ENCODE assay signal across 8 cellular contexts in the genomic region with DNA sequence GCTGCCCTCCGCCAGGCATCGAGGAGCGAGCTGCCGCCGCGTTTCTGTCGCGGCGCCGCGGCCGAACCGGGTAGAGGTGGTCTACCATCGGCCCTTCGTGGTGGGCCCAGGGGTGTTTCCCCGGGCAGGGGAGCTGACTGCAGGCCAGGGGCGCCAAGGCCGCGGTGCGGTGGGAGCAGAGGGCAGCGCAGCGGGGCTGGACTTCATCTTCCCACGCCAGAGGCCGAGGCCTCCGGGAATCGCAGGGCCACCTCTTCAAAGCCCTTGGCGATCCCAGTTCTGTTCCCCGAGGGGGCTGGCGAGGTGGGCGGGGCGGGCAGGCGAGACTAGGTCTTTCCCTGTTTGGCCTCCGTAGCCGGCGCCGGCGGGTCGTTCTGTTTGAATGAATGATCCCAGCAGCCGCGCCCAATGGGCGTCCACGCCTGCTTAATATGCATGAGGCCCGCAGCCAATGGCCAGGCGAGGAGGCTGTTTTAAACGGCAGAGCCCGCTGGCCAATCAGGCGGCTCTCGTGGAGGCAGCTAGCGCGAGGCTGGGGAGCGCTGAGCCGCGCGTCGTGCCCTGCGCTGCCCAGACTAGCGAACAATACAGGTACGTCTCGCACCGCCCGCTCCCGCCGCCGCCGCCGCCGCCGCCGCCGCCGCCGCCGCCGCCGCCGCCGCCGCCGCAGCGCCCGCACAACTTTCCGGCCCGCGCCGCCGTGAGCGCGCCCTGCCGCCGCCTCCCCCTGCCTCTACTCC. TPM values are rescaled to one million over a fixed set of nuclear protein-coding genes. Genes with fewer than 3 reads are reported as not detected.
A peak's percentile ranks its signal among the peaks of the same experiment; 100 is the strongest.
DNase-seq lines count a peak whose midpoint lies in the region; TF ChIP-seq lines count a peak whose summit lies in the region.

A gene (plus strand): TSS at position 550 of the 740 bp plus-strand sequence. CDS start 2,265 bp downstream, outside the sequence.

- peaks cover 12% of the 10 kb centered on the region for H3K23me2 ChIP-seq in H9 (ENCODE audit: insufficient read length, low read depth, low read length, poor library complexity, severe bottlenecking)

- H3K27ac ChIP-seq in H9 (ENCODE audit: insufficient read length, low read depth, low read length) (no peak within 1 kb of the TSS), neuronal stem cell (replicated peaks; ENCODE audit: low read length) (peak within 1 kb of the TSS; percentile 69), subcutaneous abdominal adipose tissue (ENCODE audit: low read depth, low read length) (no peak within 1 kb of the TSS)

- peaks cover 50 to 62% of the 10 kb centered on the region in 2 experiments for H3K9me3 Mint-ChIP-seq in H9

- H2AFZ ChIP-seq in H9 (ENCODE audit: low read length) (no peak within 1 kb of the TSS), neuronal stem cell (ENCODE audit: low read length) (peak within 1 kb of the TSS; percentile 92)

- no peak within 1 kb of the TSS for H2BK20ac ChIP-seq in H9 (ENCODE audit: low read depth, low read length, poor library complexity, severe bottlenecking)

- peaks cover 5 to 29% of the 10 kb centered on the region in 2 donors for H3K36me3 ChIP-seq in neuronal stem cell (replicated peaks in 1 of 2; ENCODE audit: control insufficient read depth in 2 of 2, insufficient read depth in 2 of 2, low read length in 2 of 2)
- no peaks in the 10 kb centered on the region for H3K36me3 ChIP-seq in subcutaneous abdominal adipose tissue (ENCODE audit: control insufficient read depth in 5 of 5, insufficient read depth in 5 of 5, low read length in 5 of 5)

- H4K91ac ChIP-seq in H9 (ENCODE audit: insufficient read length, low read depth, low read length) (peak within 1 kb of the TSS; percentile 44), neuronal stem cell (ENCODE audit: low read depth, low read length, poor library complexity) (no peak within 1 kb of the TSS)

- in situ Hi-C loops in G401 (cut with HindIII; ENCODE audit: low sequenced_read_pairs): no loop called here

- no peak within 1 kb of the TSS for H3T11ph ChIP-seq in H9 (ENCODE audit: low read length)

- H3K4ac ChIP-seq in H9 (ENCODE audit: low read depth, low read length): no peak within 1 kb of the TSS; the same call in 1 of the 2 replicates
- H3K4ac ChIP-seq in neuronal stem cell (ENCODE audit: low read length): no peak within 1 kb of the TSS

- no peak within 1 kb of the TSS for H2BK5ac ChIP-seq in H9 (ENCODE audit: insufficient read length, low read length)
- no peak within 1 kb of the TSS for H2BK5ac ChIP-seq in neuronal stem cell (ENCODE audit: low read length)

- H3K27ac Mint-ChIP-seq in H9: peak within 1 kb of the TSS in 1 of 3 experiments; percentile 80; a peak in 1 of 7 replicates

- peaks cover 8% of the 10 kb centered on the region; the same call in 1 of the 2 replicates for H3K79me2 ChIP-seq in H9 (ENCODE audit: insufficient read depth, low read length)

- H3K4me3 ChIP-seq in neuronal stem cell (ENCODE audit: low read length in 2 of 2): peak within 1 kb of the TSS; percentile 49 to 89
- peak within 1 kb of the TSS in 4 of 5 donors; percentile 53 to 67 (median 62) for H3K4me3 ChIP-seq in subcutaneous abdominal adipose tissue (ENCODE audit: low read depth in 1 of 5, low read length in 5 of 5)

- H3K23ac ChIP-seq in H9 (ENCODE audit: insufficient read length, low read depth, low read length): no peak within 1 kb of the TSS
- peak within 1 kb of the TSS; percentile 31 for H3K23ac ChIP-seq in neuronal stem cell (ENCODE audit: low read depth, low read length, poor library complexity)

- peaks cover 28 to 35% (median 30%) of the 10 kb centered on the region in 3 experiments for H3K36me3 Mint-ChIP-seq in H9 (ENCODE audit: insufficient read depth in 1 of 3, low read depth in 3 of 3)

- H3K18ac ChIP-seq in H9 (ENCODE audit: insufficient read length, low read depth, low read length): peak within 1 kb of the TSS; percentile 97
- H3K18ac ChIP-seq in neuronal stem cell (ENCODE audit: low read length): peak within 1 kb of the TSS; percentile 81

- DNase-seq in G401 (ENCODE audit: low spot score) (peak; percentile 89), H9 (peak; percentile 97), M059J (ENCODE audit: low read depth) (peak; percentile 98), SHP77 treated with DMSO at 0.1 percent for 48 hours (lab: John Stamatoyannopoulos, UW) (peak; percentile 81), foreskin melanocyte (peak; percentile 80), neuronal stem cell (ENCODE audit: low spot score) (peak; percentile 90)
- peak; percentile 93 for DNase-seq in activated effector memory CD4-positive, alpha-beta T cell treated with anti-CD3 and anti-CD28 coated beads, Interleukin-2, amount 50 U/mL, for 16 hours

- no peaks in the 10 kb centered on the region for H4K20me1 ChIP-seq in H9 (ENCODE audit: control insufficient read depth, insufficient read depth, insufficient read length)

- H3K4me1 ChIP-seq in H9 (ENCODE audit: insufficient read depth, low read length): no peaks in the 10 kb centered on the region
- peaks cover 0 to 1% of the 10 kb centered on the region in 2 donors for H3K4me1 ChIP-seq in neuronal stem cell (ENCODE audit: control insufficient read depth in 2 of 2, insufficient read depth in 1 of 2, low read depth in 1 of 2, low read length in 2 of 2)
- peaks cover 2 to 11% (median 9%) of the 10 kb centered on the region in 5 donors for H3K4me1 ChIP-seq in subcutaneous abdominal adipose tissue (ENCODE audit: control insufficient read depth in 5 of 5, insufficient read depth in 5 of 5, low read length in 5 of 5)

- H4K8ac ChIP-seq in H9 (replicated peaks; ENCODE audit: insufficient read length, low read depth, low read length): no peak within 1 kb of the TSS
- no peak within 1 kb of the TSS for H4K8ac ChIP-seq in neuronal stem cell (ENCODE audit: low read depth, low read length)

- TF ChIP-seq CTCF in H9 (conservative IDR thresholded peaks at IDR 0.05): no peak

- peak within 1 kb of the TSS; percentile 88 for H3K9ac ChIP-seq in H9 (ENCODE audit: extremely low read depth, insufficient read length, low read length)
- H3K9ac ChIP-seq in neuronal stem cell (ENCODE audit: low read depth, low read length, poor library complexity): peak within 1 kb of the TSS; percentile 86
- peak within 1 kb of the TSS in 3 of 5 donors; percentile 12 to 62 (median 51) for H3K9ac ChIP-seq in subcutaneous abdominal adipose tissue (ENCODE audit: low read length in 5 of 5)

- no peak within 1 kb of the TSS for H4K5ac ChIP-seq in H9 (ENCODE audit: insufficient read length, low read depth, low read length)

- H3K4me1 Mint-ChIP-seq in H9: peaks cover 3 to 25% of the 10 kb centered on the region in 2 experiments

- H2BK120ac ChIP-seq in H9 (ENCODE audit: low read depth, low read length, poor library complexity, severe bottlenecking): no peak within 1 kb of the TSS
- H2BK120ac ChIP-seq in neuronal stem cell (ENCODE audit: low read depth, low read length): no peak within 1 kb of the TSS

- no peak within 1 kb of the TSS for H3K56ac ChIP-seq in H9 (ENCODE audit: insufficient read length, low read depth, low read length)

- H3K9me3 ChIP-seq in H9 (ENCODE audit: control insufficient read depth, low read depth, low read length) (no peaks in the 10 kb centered on the region), neuronal stem cell (replicated peaks in 1 of 2; ENCODE audit: control insufficient read depth in 2 of 2, insufficient read depth in 1 of 2, low read depth in 1 of 2, low read length in 2 of 2) (no peaks in the 10 kb centered on the region), subcutaneous abdominal adipose tissue (ENCODE audit: control insufficient read depth in 5 of 5, low read length in 5 of 5) (no peaks in the 10 kb centered on the region)

- H3K4me2 ChIP-seq in H9 (ENCODE audit: insufficient read depth, insufficient read length, low read length) (peak within 1 kb of the TSS; percentile 91), neuronal stem cell (ENCODE audit: insufficient read depth, low read length, poor library complexity, severe bottlenecking) (peak within 1 kb of the TSS; percentile 67)

- H2AK5ac ChIP-seq in H9 (ENCODE audit: insufficient read length, low read length) (no peak within 1 kb of the TSS), neuronal stem cell (ENCODE audit: low read depth, low read length) (no peak within 1 kb of the TSS)

- peak within 1 kb of the TSS; percentile 62 to 81 for H3K4me3 Mint-ChIP-seq in H9

- H2BK12ac ChIP-seq in H9 (ENCODE audit: insufficient read length, low read depth, low read length) (no peak within 1 kb of the TSS), neuronal stem cell (ENCODE audit: low read length) (no peak within 1 kb of the TSS)

- no peaks in the 10 kb centered on the region for H3K27me3 ChIP-seq in H9 (ENCODE audit: insufficient read depth, low read length)
- H3K27me3 ChIP-seq in neuronal stem cell (ENCODE audit: control insufficient read depth in 3 of 3, insufficient read depth in 3 of 3, low read depth in 1 of 3, low read length in 3 of 3): peaks cover 0 to 2% (median 0%) of the 10 kb centered on the region in 3 experiments
- peaks cover 0 to 4% (median 0%) of the 10 kb centered on the region in 5 donors for H3K27me3 ChIP-seq in subcutaneous abdominal adipose tissue (ENCODE audit: control insufficient read depth in 5 of 5, insufficient read depth in 4 of 5, low read length in 5 of 5)

- H3K79me1 ChIP-seq in H9 (ENCODE audit: insufficient read depth, low read depth, low read length, poor library complexity, severe bottlenecking) (no peaks in the 10 kb centered on the region), neuronal stem cell (ENCODE audit: low read depth, low read length) (no peaks in the 10 kb centered on the region)

- WGBS in H9 (ENCODE audit: extremely low coverage, insufficient read length, low lambda C conversion rate): no CpG with 5 or more reads among the region's 90 CpGs
- WGBS in neuronal stem cell (ENCODE audit: extremely low coverage in 2 of 2, insufficient read length in 2 of 2, insufficient replicate concordance in 1 of 2), 2 donors: no CpG with 5 or more reads among the region's 90 CpGs

- H3K14ac ChIP-seq in H9 (ENCODE audit: insufficient read depth, low read length) (peak within 1 kb of the TSS; percentile 91), neuronal stem cell (ENCODE audit: low read length) (no peak within 1 kb of the TSS)

- peaks cover 17% of the 10 kb centered on the region for H3K27me3 Mint-ChIP-seq in H9 (ENCODE audit: low read depth)

- H2BK15ac ChIP-seq in H9 (ENCODE audit: low read depth, low read length) (no peak within 1 kb of the TSS), neuronal stem cell (ENCODE audit: low read length) (no peak within 1 kb of the TSS)

RNA-seq across cellular contexts. Expression of the gene that starts here (rescaled TPM):
- 33.1 and 40.4 TPM in 2 replicates for total RNA-seq in G401 (2014; rRNA removed; shearing (Covaris generic))
- total RNA-seq in H9 (2021): 366 and 373 TPM in 2 replicates
- total RNA-seq in M059J (2014; rRNA removed; shearing (Covaris generic)): 89.3 and 133 TPM in 2 replicates
- 241 TPM for polyA plus RNA-seq in neuronal stem cell (2013, experiment 1 of 2)
- polyA plus RNA-seq in neuronal stem cell (2013, experiment 2 of 2): 235 TPM
